In the genomic region with DNA sequence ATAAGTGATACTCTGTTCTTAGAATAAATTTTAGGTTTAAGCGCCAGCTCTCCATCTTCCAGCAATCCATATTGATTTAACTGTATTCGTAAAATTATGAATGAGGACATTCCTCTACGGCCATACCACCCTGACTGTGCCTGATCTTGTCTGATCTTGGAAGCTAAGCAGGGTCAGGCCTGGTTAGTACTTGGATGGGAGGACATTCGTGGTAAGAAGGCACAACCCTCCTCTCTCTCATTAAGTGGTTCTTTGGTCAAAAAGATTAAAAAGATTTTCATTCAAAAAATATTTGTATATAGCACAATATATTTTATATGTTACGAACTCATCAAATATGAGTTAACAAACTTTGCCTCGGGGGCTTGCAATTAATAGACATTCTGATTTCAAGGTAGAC, we compare ENCODE assay signal across 24 cellular contexts.
"Had no signal": no experiment of that assay in that cellular context is flagged by ENCODE, and none has a peak within 500 bp of the region (broad histone marks: within the 10 kb centered on the region; RNA-seq: fewer than 3 reads in every experiment).

No MANE protein-coding gene starts in this region.

- H3K36me3 ChIP-seq: gastroesophageal sphincter, left lung, lower lobe of right lung had no signal

- H3K9me3 Mint-ChIP-seq: mesothelial cell of epicardium; naive B cell; naive thymus-derived CD8-positive, alpha-beta T cell had no signal

- ATAC-seq: foreskin keratinocyte; gastroesophageal sphincter; heart left ventricle; left cardiac atrium; left lung; left ventricle myocardium superior; lower lobe of right lung; mucosa of descending colon; naive thymus-derived CD8-positive, alpha-beta T cell had no signal

- H3K4me1 ChIP-seq: foreskin keratinocyte had no signal

- FAIRE-seq: endothelial cell of umbilical vein, frontal cortex, islet of Langerhans, keratinocyte had no signal

- H3K27me3 ChIP-seq: dorsolateral prefrontal cortex, esophagus muscularis mucosa, foreskin keratinocyte, gastroesophageal sphincter, heart left ventricle, hepatocyte, left lung had no signal

- H3K27ac ChIP-seq: coronary artery, esophagus muscularis mucosa, foreskin keratinocyte, heart left ventricle, hepatocyte, left lung, lower lobe of right lung had no signal

- H3K27ac Mint-ChIP-seq: mesothelial cell of epicardium; naive B cell; naive thymus-derived CD8-positive, alpha-beta T cell had no signal

- H2AFZ ChIP-seq: hepatocyte had no signal

- DNase-seq: dermis blood vessel endothelial cell; dorsolateral prefrontal cortex; effector CD4-positive, alpha-beta T cell; effector memory CD4-positive, alpha-beta T cell; foreskin keratinocyte; heart left ventricle; hypothalamus; left cardiac atrium; left lung; left ventricle myocardium superior; lower lobe of right lung; mesenchymal stem cell; mucosa of descending colon; naive B cell; naive thymus-derived CD8-positive, alpha-beta T cell had no signal

- H3K4me3 Mint-ChIP-seq: mesothelial cell of epicardium; naive B cell; naive thymus-derived CD8-positive, alpha-beta T cell had no signal

- H3K4me3 ChIP-seq: coronary artery, dorsolateral prefrontal cortex, esophagus muscularis mucosa, gastroesophageal sphincter, heart left ventricle, hepatocyte, left lung, lower lobe of right lung, mucosa of descending colon had no signal

- H3K9me3 ChIP-seq: esophagus muscularis mucosa, gastroesophageal sphincter, heart left ventricle, left lung, lower lobe of right lung, mucosa of descending colon had no signal

- H3K4me2 ChIP-seq: hepatocyte had no signal

- H3K27me3 Mint-ChIP-seq: naive B cell; naive thymus-derived CD8-positive, alpha-beta T cell had no signal
